ENCODE assay signal across 8 cellular contexts in genomic region chr4:8439914-8440490, GRCh38. TPM values are rescaled to one million over a fixed set of nuclear protein-coding genes. Genes with fewer than 3 reads are reported as not detected.
DNase-seq lines count a peak whose midpoint lies in the region; ATAC-seq and TF ChIP-seq lines count a peak whose summit lies in the region.

No MANE protein-coding gene starts in this region.

- POLR2A ChIA-PET in activated B cell treated with CpG ODN at 0.5 μM for 24 hours (lab: Charles Lee): interaction anchor here (0.6 to 4.5 kb wide), 6 partner anchors 12 to 1677 kb away, joined by 3 to 44 read pairs (median 5); no protein-coding TSS in a partner anchor

- H3K27ac ChIP-seq in HL-60 (replicated peaks): peak overlapping the region; percentile 87

- intact Hi-C loops in activated B cell treated with CpG ODN at 0.5 μM for 24 hours (cut with micrococcal nuclease): loop anchor here (1.0 to 5.0 kb wide), 4 partner anchors 12 to 1658 kb away; partner anchors contain the start of genes ABLIM2 and KIAA0232

- H3K4me3 Mint-ChIP-seq in activated B cell treated with CpG ODN at 0.5 μM for 24 hours (peak overlapping the region; percentile 97), progenitor cell of endocrine pancreas (ENCODE audit: low read depth) (peak overlapping the region; percentile 98)

- TF ChIP-seq CTCF in HL-60 (IDR thresholded peaks at IDR 0.05; ENCODE audit: insufficient read depth, low read length) (no peak), activated B cell treated with CpG ODN at 0.5 μM for 24 hours (IDR thresholded peaks at IDR 0.05) (no peak), foreskin fibroblast (IDR thresholded peaks at IDR 0.05; ENCODE audit: low read depth, low read length) (no peak), progenitor cell of endocrine pancreas (IDR thresholded peaks at IDR 0.05; ENCODE audit: unreplicated experiment) (no peak)

- H3K9me3 Mint-ChIP-seq in activated B cell treated with CpG ODN at 0.5 μM for 24 hours: no peaks in the 10 kb centered on the region
- H3K9me3 Mint-ChIP-seq in progenitor cell of endocrine pancreas (ENCODE audit: low read depth): peaks cover 11% of the 10 kb centered on the region

- H3K27ac Mint-ChIP-seq in activated B cell treated with CpG ODN at 0.5 μM for 24 hours (peak overlapping the region; percentile 98), progenitor cell of endocrine pancreas (peak overlapping the region; percentile 99)

- H3K27me3 ChIP-seq in HL-60 (ENCODE audit: insufficient read depth, poor library complexity, severe bottlenecking): no peaks in the 10 kb centered on the region

- peaks cover 12% of the 10 kb centered on the region for H3K36me3 Mint-ChIP-seq in activated B cell treated with CpG ODN at 0.5 μM for 24 hours (ENCODE audit: low read depth)
- H3K36me3 Mint-ChIP-seq in progenitor cell of endocrine pancreas (ENCODE audit: insufficient read depth): peaks cover 7% of the 10 kb centered on the region

- H3K4me1 Mint-ChIP-seq in activated B cell treated with CpG ODN at 0.5 μM for 24 hours (peaks cover 67% of the 10 kb centered on the region), progenitor cell of endocrine pancreas (ENCODE audit: low read depth) (peaks cover 40% of the 10 kb centered on the region)

- DNase-seq in DMS53 (lab: John Stamatoyannopoulos, UW) (peak; percentile 80), HL-60 (ENCODE audit: low read depth in 1 of 2, low spot score in 1 of 2) (peak; percentile 61 to 77), activated B cell treated with CpG ODN at 0.5 μM for 24 hours (no peak), foreskin fibroblast (no peak), progenitor cell of endocrine pancreas (ENCODE audit: low spot score, unreplicated experiment) (no peak), kidney glomerular epithelial cell (lab: John Stamatoyannopoulos, UW) (no peak), foreskin melanocyte (no peak)

- no peaks in the 10 kb centered on the region for H3K27me3 Mint-ChIP-seq in activated B cell treated with CpG ODN at 0.5 μM for 24 hours
- no peaks in the 10 kb centered on the region for H3K27me3 Mint-ChIP-seq in progenitor cell of endocrine pancreas

- H3K4me3 ChIP-seq in HL-60 (replicated peaks; ENCODE audit: insufficient read depth, low read length): peak overlapping the region; percentile 97
- peak overlapping the region; percentile 59 to 69 for H3K4me3 ChIP-seq in foreskin fibroblast (ENCODE audit: low read depth in 1 of 2, low read length in 2 of 2)

- ATAC-seq in GM21381 (IDR thresholded peaks at IDR 0.05; ENCODE audit: unreplicated experiment): peak; percentile 21
- peak; percentile 65 for ATAC-seq in activated B cell treated with CpG ODN at 0.5 μM for 24 hours (ENCODE audit: low read depth)

- CTCF ChIA-PET in activated B cell treated with CpG ODN at 0.5 μM for 24 hours (lab: Charles Lee): no interaction called here

RNA-seq across cellular contexts. Expression of gene ACOX3, which starts 0.5 kb away (rescaled TPM):
- total RNA-seq in activated B cell treated with CpG ODN at 0.5 μM for 24 hours: 17.1 and 20.6 TPM in 2 replicates
- total RNA-seq in progenitor cell of endocrine pancreas: 22.6 and 25.3 TPM in 2 replicates

RNA-seq across cellular contexts. Expression of gene TRMT44, which starts 0.6 kb away (rescaled TPM):
- total RNA-seq in activated B cell treated with CpG ODN at 0.5 μM for 24 hours (29.3 and 33.8 TPM in 2 replicates), progenitor cell of endocrine pancreas (29.1 and 31.0 TPM in 2 replicates)

Comparison
In these comparisons a context has a peak if more than half of its experiments do, and no peak if none do; other contexts are left out.
1. DNase-seq: peak in DMS53 (single experiment) and HL-60 (2 of 2); none in activated B cell treated with CpG ODN at 0.5 μM for 24 hours (single experiment), foreskin fibroblast (0 of 2), progenitor cell of endocrine pancreas (single experiment), kidney glomerular epithelial cell (single experiment) and foreskin melanocyte (single experiment).